Comparison of ENCODE assay signal across 11 cellular contexts in the genomic region with DNA sequence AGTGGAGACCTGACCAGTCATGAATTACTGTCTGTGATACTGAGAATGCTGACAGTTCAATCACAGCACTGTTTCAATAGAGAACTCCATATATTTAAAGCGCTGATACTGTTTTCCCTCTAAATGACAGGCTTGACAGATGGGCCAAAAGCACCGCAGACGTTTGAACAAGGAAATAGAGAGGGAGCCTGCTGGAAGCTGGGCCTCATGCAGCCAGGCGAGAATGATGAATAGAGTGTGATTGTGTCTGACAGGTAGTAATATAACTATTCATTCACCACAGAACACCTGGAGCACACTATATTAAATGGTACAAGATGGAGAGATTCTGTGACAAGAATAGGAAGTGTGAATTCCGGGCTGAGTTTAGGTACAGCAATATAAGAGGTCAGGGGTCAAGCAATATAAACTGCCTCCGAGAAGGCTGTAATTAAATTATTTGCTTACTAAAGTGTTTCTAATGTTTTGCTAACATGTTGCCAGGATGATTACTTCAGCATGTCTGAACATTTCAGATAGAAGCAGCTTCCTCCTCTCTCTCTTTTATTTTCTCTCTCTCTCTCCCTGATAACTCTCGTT.
DNase-seq lines count a peak whose midpoint lies in the region; ATAC-seq and TF ChIP-seq lines count a peak whose summit lies in the region.
"Had no signal": no experiment of that assay in that cellular context is flagged by ENCODE, and none has a peak within 500 bp of the region (broad histone marks: within the 10 kb centered on the region; RNA-seq: fewer than 3 reads in every experiment).

No MANE protein-coding gene starts in this region.

- peak overlapping the region; percentile 74 for H3K27ac ChIP-seq in endodermal cell (ENCODE audit: low read depth, low read length)
- H3K27ac ChIP-seq in skeletal muscle tissue (ENCODE audit: low read depth, low read length), result peak overlapping the region; percentile 36
- H3K27ac ChIP-seq: testis had no signal

- H3K36me3 ChIP-seq in endodermal cell (ENCODE audit: control insufficient read depth, insufficient read depth, low read length) (no peaks in the 10 kb centered on the region), skeletal muscle tissue (ENCODE audit: control insufficient read depth in 3 of 3, insufficient read depth in 3 of 3, low read length in 3 of 3) (no peaks in the 10 kb centered on the region)

- 67 to 77% methylated on average over 2 to 6 of the region's 7 CpGs for WGBS in endodermal cell (ENCODE audit: insufficient coverage in 1 of 2, insufficient read length in 1 of 2), 2 experiments

- no peak overlapping the region for H3K4me3 Mint-ChIP-seq in endodermal cell

- no peak for ATAC-seq in GM21526 (IDR thresholded peaks at IDR 0.05; ENCODE audit: low FRiP score, unreplicated experiment)

- no peaks in the 10 kb centered on the region for H3K27me3 ChIP-seq in endodermal cell (ENCODE audit: control insufficient read depth, insufficient read depth, low read length, poor library complexity, severe bottlenecking)
- no peaks in the 10 kb centered on the region for H3K27me3 ChIP-seq in skeletal muscle tissue (ENCODE audit: control insufficient read depth in 3 of 3, insufficient read depth in 3 of 3, low read length in 3 of 3)
- H3K27me3 ChIP-seq: testis had no signal

- no peaks in the 10 kb centered on the region for H3K9me3 Mint-ChIP-seq in endodermal cell

- no peaks in the 10 kb centered on the region for H3K36me3 Mint-ChIP-seq in endodermal cell (ENCODE audit: low read depth)

- DNase-seq in NCI-H1092 (lab: John Stamatoyannopoulos, UW) (peak; percentile 12), NCI-H510A treated with DMSO at 0.1 percent for 48 hours (lab: John Stamatoyannopoulos, UW) (peak; percentile 83), endodermal cell (no peak), amygdala (lab: John Stamatoyannopoulos, UW) (no peak), activated gamma-delta T cell treated with Interleukin-2 at 50 U/mL for 16 hours (no peak), 8988T (no peak)
- DNase-seq: activated effector memory CD4-positive, alpha-beta T cell treated with anti-CD3 and anti-CD28 coated beads, Interleukin-2, amount 50 U/mL, for 16 hours; MM.1S; testis had no signal

- H3K4me3 ChIP-seq in endodermal cell (ENCODE audit: low read length), result no peak overlapping the region
- H3K4me3 ChIP-seq in skeletal muscle tissue (ENCODE audit: low read length in 3 of 3), result no peak overlapping the region
- H3K4me3 ChIP-seq: testis had no signal

- H3K27me3 Mint-ChIP-seq in endodermal cell (ENCODE audit: insufficient read depth), result no peaks in the 10 kb centered on the region

- TF ChIP-seq CTCF in endodermal cell (conservative IDR thresholded peaks at IDR 0.05), result no peak

- H3K27ac Mint-ChIP-seq in endodermal cell, result no peak overlapping the region

- no peak overlapping the region for H3K9ac ChIP-seq in endodermal cell (ENCODE audit: extremely low read depth, low read length, poor library complexity, severe bottlenecking)
- no peak overlapping the region for H3K9ac ChIP-seq in skeletal muscle tissue (ENCODE audit: low read depth in 1 of 3, low read length in 3 of 3)

- H3K4me1 Mint-ChIP-seq in endodermal cell, result peaks cover 75% of the 10 kb centered on the region

- H3K9me3 ChIP-seq in endodermal cell (ENCODE audit: control insufficient read depth, low read length) (no peaks in the 10 kb centered on the region), skeletal muscle tissue (ENCODE audit: control insufficient read depth in 3 of 3, low read length in 3 of 3) (no peaks in the 10 kb centered on the region)
- H3K9me3 ChIP-seq: testis had no signal

- H3K4me1 ChIP-seq in endodermal cell (ENCODE audit: control insufficient read depth, insufficient read depth, low read length) (peaks cover 24% of the 10 kb centered on the region), skeletal muscle tissue (ENCODE audit: control insufficient read depth in 3 of 3, insufficient read depth in 3 of 3, low read length in 3 of 3) (peaks cover 24 to 39% (median 35%) of the 10 kb centered on the region in 3 donors)
- H3K4me1 ChIP-seq: testis had no signal

Comparison
In these comparisons a context has a peak if more than half of its experiments do, and no peak if none do; other contexts are left out.
1. DNase-seq: peak in NCI-H1092 (single experiment) and NCI-H510A treated with DMSO at 0.1 percent for 48 hours (single experiment); none in endodermal cell (single experiment), amygdala (0 of 56), activated gamma-delta T cell treated with Interleukin-2 at 50 U/mL for 16 hours (single experiment) and 8988T (single experiment).